1 cellular context compared by ENCODE assay signal in genomic region chr3:156822626-156823260, GRCh38. TPM values are rescaled to one million over a fixed set of nuclear protein-coding genes. Genes with fewer than 3 reads are reported as not detected.
"Had no signal": no experiment of that assay in that cellular context is flagged by ENCODE, and none has a peak within 500 bp of the region (broad histone marks: within the 10 kb centered on the region; RNA-seq: fewer than 3 reads in every experiment).

No MANE protein-coding gene starts in this region.

RNA-seq across cellular contexts. Expression of gene LEKR1, which starts 3.4 kb away (rescaled TPM):
- total RNA-seq: vagina had no signal
